Comparison of ENCODE assay signal across 1 cellular context in genomic region chr9:137218754-137219271, GRCh38.
TF ChIP-seq lines count a peak whose summit lies in the region.

No MANE protein-coding gene starts in this region.

TF ChIP-seq in HepG2, 621 proteins besides CTCF, POLR2A, EP300 and RAD21 (continued from another document and continues in another):
- no peak for TF ChIP-seq CREBL2 (CRISPR knock-in tag; IDR thresholded peaks at IDR 0.05; ENCODE audit: borderline replicate concordance)
- TF ChIP-seq MYPOP (CRISPR knock-in tag; IDR thresholded peaks at IDR 0.05), result peak; percentile 58; the same call in 1 of the 2 replicates
- TF ChIP-seq CBFB (CRISPR knock-in tag; IDR thresholded peaks at IDR 0.05), result no peak; the same call in 1 of the 2 replicates
- TF ChIP-seq TCF7L2 (IDR thresholded peaks at IDR 0.05; ENCODE audit: low read depth, low read length), result no peak
- TF ChIP-seq DBP (CRISPR knock-in tag; IDR thresholded peaks at IDR 0.05; ENCODE audit: not compliant biosample characterization), result no peak
- TF ChIP-seq ELK4 (CRISPR knock-in tag; IDR thresholded peaks at IDR 0.05; ENCODE audit: borderline replicate concordance), result no peak
- TF ChIP-seq BCL6 (CRISPR knock-in tag; IDR thresholded peaks at IDR 0.05), result peak; percentile 66
- TF ChIP-seq ZBTB40 (IDR thresholded peaks at IDR 0.05), result no peak
- no peak for TF ChIP-seq ZBTB40 (CRISPR knock-in tag; IDR thresholded peaks at IDR 0.05)
- peak; percentile 65; the same call in 1 of the 2 replicates for TF ChIP-seq JUND (CRISPR knock-in tag; IDR thresholded peaks at IDR 0.05)
- no peak for TF ChIP-seq ZEB1 (IDR thresholded peaks at IDR 0.05; ENCODE audit: insufficient replicate concordance, low read depth)
- TF ChIP-seq MLLT10 (CRISPR knock-in tag; IDR thresholded peaks at IDR 0.05), result no peak
- no peak for TF ChIP-seq SOX13 (IDR thresholded peaks at IDR 0.05)
- peak in 1 of 2 experiments; percentile 54; a peak in 1 of 4 replicates for TF ChIP-seq SOX13 (CRISPR knock-in tag; conservative IDR thresholded peaks at IDR 0.05 in 1 of 2, IDR thresholded peaks at IDR 0.05 in 1 of 2)
- TF ChIP-seq E2F1 (CRISPR knock-in tag; IDR thresholded peaks at IDR 0.05), result no peak
- TF ChIP-seq ZNF333 (CRISPR knock-in tag; IDR thresholded peaks at IDR 0.05; ENCODE audit: borderline replicate concordance), result no peak
- TF ChIP-seq ZNF512B (CRISPR knock-in tag; IDR thresholded peaks at IDR 0.05; ENCODE audit: borderline replicate concordance), result no peak
- no peak for TF ChIP-seq TMF1 (CRISPR knock-in tag; IDR thresholded peaks at IDR 0.05; ENCODE audit: low read depth)
- TF ChIP-seq FOXJ3 (CRISPR knock-in tag; IDR thresholded peaks at IDR 0.05; ENCODE audit: borderline replicate concordance), result no peak
- no peak for TF ChIP-seq U2AF1 (optimal IDR thresholded peaks at IDR 0.05; ENCODE audit: low read depth, low read length)
- TF ChIP-seq, protein P1, sequence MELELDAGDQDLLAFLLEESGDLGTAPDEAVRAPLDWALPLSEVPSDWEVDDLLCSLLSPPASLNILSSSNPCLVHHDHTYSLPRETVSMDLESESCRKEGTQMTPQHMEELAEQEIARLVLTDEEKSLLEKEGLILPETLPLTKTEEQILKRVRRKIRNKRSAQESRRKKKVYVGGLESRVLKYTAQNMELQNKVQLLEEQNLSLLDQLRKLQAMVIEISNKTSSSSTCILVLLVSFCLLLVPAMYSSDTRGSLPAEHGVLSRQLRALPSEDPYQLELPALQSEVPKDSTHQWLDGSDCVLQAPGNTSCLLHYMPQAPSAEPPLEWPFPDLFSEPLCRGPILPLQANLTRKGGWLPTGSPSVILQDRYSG (CRISPR knock-in tag; IDR thresholded peaks at IDR 0.05), result no peak
- no peak for TF ChIP-seq ZNF232 (CRISPR knock-in tag; IDR thresholded peaks at IDR 0.05; ENCODE audit: borderline replicate concordance)
- TF ChIP-seq ZNF20 (CRISPR knock-in tag; IDR thresholded peaks at IDR 0.05), result no peak
- TF ChIP-seq, protein P2, sequence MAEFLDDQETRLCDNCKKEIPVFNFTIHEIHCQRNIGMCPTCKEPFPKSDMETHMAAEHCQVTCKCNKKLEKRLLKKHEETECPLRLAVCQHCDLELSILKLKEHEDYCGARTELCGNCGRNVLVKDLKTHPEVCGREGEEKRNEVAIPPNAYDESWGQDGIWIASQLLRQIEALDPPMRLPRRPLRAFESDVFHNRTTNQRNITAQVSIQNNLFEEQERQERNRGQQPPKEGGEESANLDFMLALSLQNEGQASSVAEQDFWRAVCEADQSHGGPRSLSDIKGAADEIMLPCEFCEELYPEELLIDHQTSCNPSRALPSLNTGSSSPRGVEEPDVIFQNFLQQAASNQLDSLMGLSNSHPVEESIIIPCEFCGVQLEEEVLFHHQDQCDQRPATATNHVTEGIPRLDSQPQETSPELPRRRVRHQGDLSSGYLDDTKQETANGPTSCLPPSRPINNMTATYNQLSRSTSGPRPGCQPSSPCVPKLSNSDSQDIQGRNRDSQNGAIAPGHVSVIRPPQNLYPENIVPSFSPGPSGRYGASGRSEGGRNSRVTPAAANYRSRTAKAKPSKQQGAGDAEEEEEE (CRISPR knock-in tag; IDR thresholded peaks at IDR 0.05; ENCODE audit: borderline replicate concordance), result no peak
- TF ChIP-seq ZNF550 (CRISPR knock-in tag; IDR thresholded peaks at IDR 0.05; ENCODE audit: borderline replicate concordance), result no peak
- TF ChIP-seq KLF12 (CRISPR knock-in tag; IDR thresholded peaks at IDR 0.05; ENCODE audit: borderline replicate concordance), result no peak
- peak; percentile 34; the same call in 1 of the 2 replicates for TF ChIP-seq NFKBIZ (CRISPR knock-in tag; IDR thresholded peaks at IDR 0.05)
- TF ChIP-seq ASH2L (IDR thresholded peaks at IDR 0.05; ENCODE audit: insufficient read length, low read depth, low read length), result peak; percentile 19
- peak; percentile 84 for TF ChIP-seq ETV5 (CRISPR knock-in tag; IDR thresholded peaks at IDR 0.05; ENCODE audit: borderline replicate concordance)
- TF ChIP-seq FOSL1 (CRISPR knock-in tag; IDR thresholded peaks at IDR 0.05; ENCODE audit: borderline replicate concordance), result peak; percentile 86
- TF ChIP-seq, protein P3, sequence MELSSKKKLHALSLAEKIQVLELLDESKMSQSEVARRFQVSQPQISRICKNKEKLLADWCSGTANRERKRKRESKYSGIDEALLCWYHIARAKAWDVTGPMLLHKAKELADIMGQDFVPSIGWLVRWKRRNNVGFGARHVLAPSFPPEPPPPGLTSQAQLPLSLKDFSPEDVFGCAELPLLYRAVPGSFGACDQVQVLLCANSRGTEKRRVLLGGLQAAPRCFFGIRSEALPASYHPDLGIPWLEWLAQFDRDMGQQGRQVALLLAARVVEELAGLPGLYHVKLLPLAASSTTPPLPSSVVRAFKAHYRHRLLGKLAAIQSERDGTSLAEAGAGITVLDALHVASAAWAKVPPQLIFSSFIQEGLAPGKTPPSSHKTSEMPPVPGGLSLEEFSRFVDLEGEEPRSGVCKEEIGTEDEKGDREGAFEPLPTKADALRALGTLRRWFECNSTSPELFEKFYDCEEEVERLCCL (CRISPR knock-in tag; IDR thresholded peaks at IDR 0.05; ENCODE audit: borderline replicate concordance), result no peak
